Comparison of ENCODE assay signal across 11 cellular contexts in the genomic region with DNA sequence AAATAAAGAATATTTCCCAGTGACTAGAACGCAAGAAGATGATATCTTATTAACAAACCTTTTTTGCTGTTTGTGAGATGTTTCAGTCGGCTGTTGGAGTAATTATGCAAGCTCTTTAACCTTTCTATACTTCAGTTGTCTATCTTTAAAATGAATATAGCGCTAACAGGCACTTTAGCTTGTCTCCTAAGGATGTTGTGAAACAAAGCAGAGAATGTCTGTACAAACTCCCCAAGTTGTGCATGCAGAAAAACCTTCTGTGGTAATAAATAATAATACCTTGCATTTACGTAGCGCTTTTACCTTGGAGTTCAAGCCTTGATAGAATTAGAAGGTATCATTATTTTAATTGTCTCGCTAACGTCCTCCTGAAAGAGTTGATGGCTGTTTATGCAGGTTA. TPM values are rescaled to one million over a fixed set of nuclear protein-coding genes. Genes with fewer than 3 reads are reported as not detected.
A peak's percentile ranks its signal among the peaks of the same experiment; 100 is the strongest.
DNase-seq lines count a peak whose midpoint lies in the region; ATAC-seq, FAIRE-seq and TF ChIP-seq lines count a peak whose summit lies in the region.
"Had no signal": no experiment of that assay in that cellular context is flagged by ENCODE, and none has a peak within 500 bp of the region (broad histone marks: within the 10 kb centered on the region; RNA-seq: fewer than 3 reads in every experiment).

No MANE protein-coding gene starts in this region.

- H3K9ac ChIP-seq in GM12878 (ENCODE audit: control insufficient read depth, insufficient read depth, low read length) (peak overlapping the region; percentile 88; the same call in 1 of the 2 replicates), mucosa of stomach (ENCODE audit: low read length) (peak overlapping the region; percentile 79)

- CTCF ChIA-PET in GM12878 (lab: Yijun Ruan, JAX) = interaction anchor here (1.1 to 2.9 kb wide), 6 partner anchors 9 to 805 kb away, joined by 3 to 12 read pairs (median 4); no protein-coding TSS in a partner anchor

- H3K79me2 ChIP-seq in GM12878 (ENCODE audit: control insufficient read depth, insufficient read depth, low read length) = peaks cover 31% of the 10 kb centered on the region

- peak overlapping the region in 9 of 10 donors; percentile 52 to 100 (median 97) for H3K27ac ChIP-seq in heart right ventricle
- H3K27ac ChIP-seq in GM12878 (ENCODE audit: control insufficient read depth, insufficient read depth) = no peak overlapping the region
- peak overlapping the region; percentile 86 for H3K27ac ChIP-seq in upper lobe of right lung

- peak overlapping the region in 6 of 10 donors; percentile 41 to 94 (median 62) for H3K4me3 ChIP-seq in heart right ventricle
- 0 out of 2 replicates have a peak overlapping the region, but pooled peaks have one; percentile 18 for H3K4me3 ChIP-seq in GM12878
- H3K4me3 ChIP-seq in mucosa of stomach (ENCODE audit: low read length) = peak overlapping the region; percentile 9
- H3K4me3 ChIP-seq in upper lobe of right lung = peak overlapping the region; percentile 60

- no peaks in the 10 kb centered on the region for H3K27me3 ChIP-seq in heart right ventricle
- no peaks in the 10 kb centered on the region for H3K27me3 ChIP-seq in GM12878 (replicated peaks in 1 of 2; ENCODE audit: control insufficient read depth in 2 of 2, insufficient read depth in 2 of 2, low read length in 1 of 2)
- no peaks in the 10 kb centered on the region for H3K27me3 ChIP-seq in mucosa of stomach (ENCODE audit: control insufficient read depth, insufficient read depth, low read length)
- no peaks in the 10 kb centered on the region for H3K27me3 ChIP-seq in upper lobe of right lung

- POLR2A ChIA-PET in GM12878 (lab: Charles Lee) = interaction anchor here (0.6 to 1.6 kb wide), 7 partner anchors 8 to 387 kb away, joined by 3 to 5 read pairs (median 3); no protein-coding TSS in a partner anchor

- H4K20me1 ChIP-seq in GM12878 (ENCODE audit: control insufficient read depth, insufficient read depth) = no peaks in the 10 kb centered on the region

- no peak for FAIRE-seq in GM12878 (lab: Jason Lieb, UNC)
- FAIRE-seq: H54 had no signal

- no peak for TF ChIP-seq POLR2A in GM12878 (IDR thresholded peaks at IDR 0.05; ENCODE audit: low read depth, low read length)

- TF ChIP-seq RAD21 in GM12878 (IDR thresholded peaks at IDR 0.05; ENCODE audit: insufficient read depth, low read depth, low read length) = no peak

- RAD21 ChIA-PET in GM12878 (lab: Charles Lee; ENCODE audit: unreplicated experiment) = interaction anchor here (1.6 to 1.9 kb wide), 2 partner anchors 23 to 35 kb away, joined by 4 to 9 read pairs; no protein-coding TSS in a partner anchor

- in situ Hi-C loops in GM12878 (cut with MboI) = no loop called here

- 80 to 87% methylated on average over 7 of the region's 7 CpGs for WGBS in heart right ventricle, 2 donors
- WGBS in GM12878 (ENCODE audit: insufficient coverage, insufficient replicate concordance, low lambda C conversion rate, missing lambda C conversion rate) = 89% methylated on average over 7 of the region's 7 CpGs

- SMC1A ChIA-PET in GM12878 (lab: Charles Lee; ENCODE audit: uncharacterized antibody, unreplicated experiment) = interaction anchor here (0.7 to 3.1 kb wide), 8 partner anchors 11 to 200 kb away, joined by 3 to 16 read pairs (median 4); no protein-coding TSS in a partner anchor

- ATAC-seq in heart right ventricle (no peak), Right ventricle myocardium inferior (no peak), GM12878 (no peak), upper lobe of right lung (no peak), GM21619 (IDR thresholded peaks at IDR 0.05; ENCODE audit: unreplicated experiment) (no peak)

- no TSS peak for BruUV-seq in GM12878 (replicated peaks; lab: Mats Ljungman, UMichigan)

- H2AFZ ChIP-seq in GM12878 (ENCODE audit: control insufficient read depth, low read depth, low read length) = peak overlapping the region; percentile 84

- H3K36me3 ChIP-seq in heart right ventricle = peaks cover 0 to 9% (median 0%) of the 10 kb centered on the region in 9 donors
- H3K36me3 ChIP-seq in GM12878 (ENCODE audit: control insufficient read depth in 2 of 2, insufficient read depth in 2 of 2, low read length in 1 of 2) = no peaks in the 10 kb centered on the region
- no peaks in the 10 kb centered on the region for H3K36me3 ChIP-seq in mucosa of stomach (ENCODE audit: control insufficient read depth, insufficient read depth, low read length)
- no peaks in the 10 kb centered on the region for H3K36me3 ChIP-seq in upper lobe of right lung

- intact Hi-C loops in heart right ventricle (cut with DNase I) (loop anchor here in 2 of 10 donors (5.0 kb wide), 1 partner anchor 50 kb away; no protein-coding TSS in a partner anchor), Right ventricle myocardium inferior (cut with DNase I) (no loop called here), GM12878 (cut with micrococcal nuclease; ENCODE audit: unreplicated experiment) (loop anchor here (5.0 kb wide), 1 partner anchor 35 kb away; no protein-coding TSS in a partner anchor), upper lobe of right lung (cut with DNase I) (no loop called here)

- H3K9me3 ChIP-seq in heart right ventricle = no peaks in the 10 kb centered on the region
- H3K9me3 ChIP-seq in GM12878 (replicated peaks; ENCODE audit: control insufficient read depth, insufficient read depth, low read length) = no peaks in the 10 kb centered on the region
- H3K9me3 ChIP-seq in mucosa of stomach (ENCODE audit: control insufficient read depth, low read length) = no peaks in the 10 kb centered on the region
- no peaks in the 10 kb centered on the region for H3K9me3 ChIP-seq in upper lobe of right lung

- H3K4me1 ChIP-seq in heart right ventricle = peaks cover 9 to 39% (median 13%) of the 10 kb centered on the region in 9 donors
- H3K4me1 ChIP-seq in GM12878 (ENCODE audit: control insufficient read depth, insufficient read depth, low read length) = peaks cover 31% of the 10 kb centered on the region
- peaks cover 20% of the 10 kb centered on the region for H3K4me1 ChIP-seq in mucosa of stomach (ENCODE audit: control insufficient read depth, insufficient read depth, low read length)
- H3K4me1 ChIP-seq in upper lobe of right lung = peaks cover 15% of the 10 kb centered on the region

- DNase-seq in heart right ventricle (no peak), Right ventricle myocardium inferior (ENCODE audit: missing footprints) (no peak), GM12878 (ENCODE audit: low read depth, low spot score) (no peak), upper lobe of right lung (no peak), amniotic stem cell (lab: John Stamatoyannopoulos, UW) (no peak), GOT3 (lab: John Stamatoyannopoulos, UW) (no peak)
- DNase-seq: DND-41, NCI-H2081 treated with DMSO at 0.1 percent for 48 hours had no signal

- no peak for TF ChIP-seq EP300 in GM12878 (IDR thresholded peaks at IDR 0.05; ENCODE audit: borderline replicate concordance in 1 of 2, control insufficient read depth in 1 of 2, low read depth in 2 of 2, low read length in 2 of 2)

- TF ChIP-seq CTCF in heart right ventricle (IDR thresholded peaks at IDR 0.05) = no peak
- TF ChIP-seq CTCF in GM12878 (IDR thresholded peaks at IDR 0.05 in 2 of 3, conservative IDR thresholded peaks at IDR 0.05 in 1 of 3; ENCODE audit: control insufficient read depth in 2 of 3, extremely low read depth in 1 of 3, insufficient read depth in 1 of 3, low read depth in 3 of 3, low read length in 3 of 3) = no peak
- TF ChIP-seq CTCF in upper lobe of right lung (IDR thresholded peaks at IDR 0.05) = no peak

- peak overlapping the region; percentile 88 for H3K4me2 ChIP-seq in GM12878 (ENCODE audit: control insufficient read depth, insufficient read depth)

TF ChIP-seq in GM12878, 131 proteins besides CTCF, POLR2A, EP300 and RAD21 (continues in another document):
- TF ChIP-seq, protein P1, sequence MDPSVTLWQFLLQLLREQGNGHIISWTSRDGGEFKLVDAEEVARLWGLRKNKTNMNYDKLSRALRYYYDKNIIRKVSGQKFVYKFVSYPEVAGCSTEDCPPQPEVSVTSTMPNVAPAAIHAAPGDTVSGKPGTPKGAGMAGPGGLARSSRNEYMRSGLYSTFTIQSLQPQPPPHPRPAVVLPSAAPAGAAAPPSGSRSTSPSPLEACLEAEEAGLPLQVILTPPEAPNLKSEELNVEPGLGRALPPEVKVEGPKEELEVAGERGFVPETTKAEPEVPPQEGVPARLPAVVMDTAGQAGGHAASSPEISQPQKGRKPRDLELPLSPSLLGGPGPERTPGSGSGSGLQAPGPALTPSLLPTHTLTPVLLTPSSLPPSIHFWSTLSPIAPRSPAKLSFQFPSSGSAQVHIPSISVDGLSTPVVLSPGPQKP (IDR thresholded peaks at IDR 0.05; ENCODE audit: low read depth, low read length) = no peak
- TF ChIP-seq CEBPB (IDR thresholded peaks at IDR 0.05; ENCODE audit: borderline replicate concordance in 1 of 2, low read depth in 2 of 2, low read length in 2 of 2) (no peak), DPF2 (IDR thresholded peaks at IDR 0.05) (no peak), CREB1 (IDR thresholded peaks at IDR 0.05; ENCODE audit: low read depth) (no peak)

RNA-seq across cellular contexts. Expression of a gene that starts 1.9 kb away (rescaled TPM):
- 10 to 100 TPM; 31.3 to 45.7 (median 37.5) TPM for total RNA-seq in heart right ventricle
- 10 to 100 TPM; 16.5 to 29.5 TPM for polyA plus RNA-seq in heart right ventricle
- 41.3 TPM for total RNA-seq in Right ventricle myocardium inferior
- total RNA-seq in GM12878 (2013; cell fraction: nucleolus; rRNA removed) = 275 and 292 TPM in 2 replicates
- total RNA-seq in GM12878 (2014; rRNA removed) = 32.5 and 41.1 TPM in 2 replicates
- 41.0 and 42.0 TPM in 2 replicates for total RNA-seq in GM12878 (2014; rRNA removed; fragmentation: Illumina TruSeq; extraction: Trizol)
- 62.0 and 69.3 TPM in 2 replicates for total RNA-seq in GM12878 (2021)
- 35.7 TPM for polyA plus RNA-seq in GM12878 (2011; ENCODE audit: low read depth)
- polyA plus RNA-seq in GM12878 (2011; rRNA removed) = 34.2 and 66.1 TPM in 2 replicates
- polyA plus RNA-seq in GM12878 (2011; cell fraction: cytosol; rRNA removed) = 57.6 and 60.4 TPM in 2 replicates
- polyA plus RNA-seq in GM12878 (2011; cell fraction: nucleus; rRNA removed) = 202 and 220 TPM in 2 replicates
- polyA plus RNA-seq in GM12878 (2012) = 48.6 and 55.0 TPM in 2 replicates
- 53.7 and 65.7 TPM in 2 replicates for polyA plus RNA-seq in GM12878 (2014; fragmentation: Illumina TruSeq; extraction: Trizol)
- polyA plus RNA-seq in GM12878 (2014; fragmentation: Nextera tagmentation; extraction: Ambion mirVana) = 10 to 100 TPM; 10.5 to 13.0 TPM
- 43.2 and 49.2 TPM in 2 replicates for polyA plus RNA-seq in GM12878 (2014; rRNA removed)
- polyA plus RNA-seq in GM12878 (2016; fragmentation: Nextera tagmentation; extraction: Ambion mirVana) = 10 to 100 TPM; 19.0 to 21.8 TPM
- polyA minus RNA-seq in GM12878 (2011; rRNA and poly(A)+ RNA removed) = 111 and 140 TPM in 2 replicates
- polyA minus RNA-seq in GM12878 (2011; cell fraction: cytosol; rRNA and poly(A)+ RNA removed) = 40.4 and 41.4 TPM in 2 replicates
- 62.4 and 103 TPM in 2 replicates for polyA minus RNA-seq in GM12878 (2011; cell fraction: nucleus; rRNA and poly(A)+ RNA removed)
- total RNA-seq in upper lobe of right lung = 79.5 TPM

Comparison
In these comparisons a context has a peak if more than half of its experiments do, and no peak if none do; other contexts are left out.
1. H3K4me3 ChIP-seq: peak in every context shown above with its lines; median percentile 62 in heart right ventricle; 60 in upper lobe of right lung; 18 in GM12878; 9 in mucosa of stomach.